Comparison of ENCODE assay signal across 9 cellular contexts in the genomic region with DNA sequence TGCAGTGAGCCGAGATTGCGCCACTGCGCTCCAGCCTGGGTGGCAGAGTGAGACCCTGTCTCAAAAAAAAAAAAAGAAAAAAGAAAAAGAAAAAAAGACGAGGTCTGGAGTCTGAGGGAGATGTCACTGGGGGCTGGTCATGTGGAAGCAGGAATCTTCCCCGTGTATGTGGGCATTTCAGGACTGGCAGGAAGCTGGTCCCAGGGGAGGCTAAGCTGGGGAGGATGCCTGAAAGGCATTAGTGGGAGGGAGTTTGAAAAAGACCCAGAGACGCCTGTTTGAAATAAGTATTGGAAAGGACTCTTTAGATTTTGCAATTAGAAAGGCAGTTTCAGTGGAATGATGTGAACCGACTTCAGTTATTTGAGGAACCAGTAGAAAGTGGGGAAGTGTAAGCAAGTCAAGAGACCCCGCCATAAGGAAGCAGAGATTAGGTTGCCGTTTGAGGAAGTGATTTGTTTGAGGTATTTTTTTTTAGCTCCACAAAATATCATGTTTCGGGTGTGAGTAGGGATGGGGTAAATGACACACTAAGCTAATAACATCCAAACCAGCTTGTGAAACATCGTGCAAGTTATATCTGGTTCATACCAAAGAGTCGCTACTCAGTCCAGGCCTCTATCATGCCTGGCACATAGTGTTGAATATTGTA. TPM values are rescaled to one million over a fixed set of nuclear protein-coding genes. Genes with fewer than 3 reads are reported as not detected.
A peak's percentile ranks its signal among the peaks of the same experiment; 100 is the strongest.
DNase-seq lines count a peak whose midpoint lies in the region; ATAC-seq and TF ChIP-seq lines count a peak whose summit lies in the region.
"Had no signal": no experiment of that assay in that cellular context is flagged by ENCODE, and none has a peak within 500 bp of the region (broad histone marks: within the 10 kb centered on the region; RNA-seq: fewer than 3 reads in every experiment).

No MANE protein-coding gene starts in this region.

- 72 to 75% methylated on average over 12 of the region's 12 CpGs for WGBS in esophagus squamous epithelium, 2 donors

- POLR2A ChIA-PET in activated CD4-positive, alpha-beta memory T cell treated with anti-CD3 and anti-CD28 coated beads for 36 hours (lab: Charles Lee): no interaction called here

- H3K27me3 ChIP-seq in lower lobe of right lung (ENCODE audit: low read depth) (no peaks in the 10 kb centered on the region), uterus (no peaks in the 10 kb centered on the region), esophagus squamous epithelium (no peaks in the 10 kb centered on the region)

- H3K4me1 ChIP-seq in lower lobe of right lung (no peaks in the 10 kb centered on the region), uterus (no peaks in the 10 kb centered on the region), esophagus squamous epithelium (peaks cover 0 to 3% (median under 1%) of the 10 kb centered on the region in 3 donors)

- H3K4me3 ChIP-seq in GM12865 (ENCODE audit: low read depth, low read length) (peak overlapping the region; percentile 43), lower lobe of right lung (no peak overlapping the region), uterus (no peak overlapping the region), esophagus squamous epithelium (no peak overlapping the region)

- peaks cover 47% of the 10 kb centered on the region for H3K36me3 Mint-ChIP-seq in activated CD4-positive, alpha-beta memory T cell treated with anti-CD3 and anti-CD28 coated beads for 36 hours
- H3K36me3 Mint-ChIP-seq in activated CD4-positive, alpha-beta T cell treated with anti-CD3 and anti-CD28 coated beads, Interleukin-2, amount 10 ng/mL, durations not matched to agents 24 days and 14 days (ENCODE audit: low read depth): peaks cover 63% of the 10 kb centered on the region

- peaks cover 41% of the 10 kb centered on the region for H3K4me1 Mint-ChIP-seq in activated CD4-positive, alpha-beta memory T cell treated with anti-CD3 and anti-CD28 coated beads for 36 hours (ENCODE audit: low read depth)
- peaks cover 23% of the 10 kb centered on the region for H3K4me1 Mint-ChIP-seq in activated CD4-positive, alpha-beta T cell treated with anti-CD3 and anti-CD28 coated beads, Interleukin-2, amount 10 ng/mL, durations not matched to agents 24 days and 14 days

- intact Hi-C loops in lower lobe of right lung (cut with DNase I): no loop called here
- intact Hi-C loops in uterus (cut with DNase I; ENCODE audit: low total_unique reads): no loop called here
- intact Hi-C loops in activated CD4-positive, alpha-beta memory T cell treated with anti-CD3 and anti-CD28 coated beads for 36 hours (cut with micrococcal nuclease): loop anchor here (5.0 kb wide), 1 partner anchor 54 kb away; the partner anchor contains the start of gene ST6GAL1
- intact Hi-C loops in esophagus squamous epithelium (cut with DNase I): no loop called here
- intact Hi-C loops in activated CD4-positive, alpha-beta T cell treated with anti-CD3 and anti-CD28 coated beads, Interleukin-2, amount 10 ng/mL, durations not matched to agents 24 days and 14 days (cut with micrococcal nuclease): no loop called here

- H3K27me3 Mint-ChIP-seq in activated CD4-positive, alpha-beta memory T cell treated with anti-CD3 and anti-CD28 coated beads for 36 hours: no peaks in the 10 kb centered on the region
- H3K27me3 Mint-ChIP-seq in activated CD4-positive, alpha-beta T cell treated with anti-CD3 and anti-CD28 coated beads, Interleukin-2, amount 10 ng/mL, durations not matched to agents 24 days and 14 days: no peaks in the 10 kb centered on the region
- H3K27me3 Mint-ChIP-seq: activated T-helper 17 cell treated with anti-CD3 and anti-CD28 coated beads, Interleukin-2, amount 50 U/mL, for 72 hours had no signal

- TF ChIP-seq CTCF in GM12865 (IDR thresholded peaks at IDR 0.05; ENCODE audit: insufficient read depth, low read depth, low read length, missing control alignments) (no peak), lower lobe of right lung (IDR thresholded peaks at IDR 0.05) (no peak), uterus (IDR thresholded peaks at IDR 0.05) (no peak), esophagus squamous epithelium (IDR thresholded peaks at IDR 0.05) (no peak)

- CTCF ChIA-PET in activated CD4-positive, alpha-beta memory T cell treated with anti-CD3 and anti-CD28 coated beads for 36 hours (lab: Charles Lee): no interaction called here

- peak; percentile 56 for ATAC-seq in GM21825 (IDR thresholded peaks at IDR 0.05; ENCODE audit: unreplicated experiment)
- ATAC-seq in lower lobe of right lung: peak; percentile 51 to 77
- ATAC-seq: activated T-helper 17 cell treated with anti-CD3 and anti-CD28 coated beads, Interleukin-2, amount 50 U/mL, for 72 hours had no signal

- no peak overlapping the region for H3K27ac ChIP-seq in lower lobe of right lung
- peak overlapping the region in 1 of 2 donors; percentile 40 for H3K27ac ChIP-seq in uterus
- H3K27ac ChIP-seq in esophagus squamous epithelium: peak overlapping the region in 2 of 4 donors; percentile 36 to 53

- DNase-seq in GM12865 (ENCODE audit: low read depth) (peak; percentile 82), NOMO-1 treated with DMSO at 0.1 percent for 48 hours (lab: John Stamatoyannopoulos, UW; ENCODE audit: unreplicated experiment) (peak; percentile 99), lower lobe of right lung (no peak), uterus (no peak), esophagus squamous epithelium (lab: John Stamatoyannopoulos, UW) (no peak)
- no peak for DNase-seq in activated CD4-positive, alpha-beta memory T cell treated with anti-CD3 and anti-CD28 coated beads for 36 hours
- DNase-seq in activated CD4-positive, alpha-beta T cell treated with anti-CD3 and anti-CD28 coated beads, Interleukin-2, amount 10 ng/mL, durations not matched to agents 24 days and 14 days: no peak

- H3K27ac Mint-ChIP-seq in activated CD4-positive, alpha-beta memory T cell treated with anti-CD3 and anti-CD28 coated beads for 36 hours: no peak overlapping the region
- no peak overlapping the region for H3K27ac Mint-ChIP-seq in activated CD4-positive, alpha-beta T cell treated with anti-CD3 and anti-CD28 coated beads, Interleukin-2, amount 10 ng/mL, durations not matched to agents 24 days and 14 days

- no peaks in the 10 kb centered on the region for H3K9me3 Mint-ChIP-seq in activated CD4-positive, alpha-beta memory T cell treated with anti-CD3 and anti-CD28 coated beads for 36 hours
- no peaks in the 10 kb centered on the region for H3K9me3 Mint-ChIP-seq in activated CD4-positive, alpha-beta T cell treated with anti-CD3 and anti-CD28 coated beads, Interleukin-2, amount 10 ng/mL, durations not matched to agents 24 days and 14 days
- H3K9me3 Mint-ChIP-seq: activated T-helper 17 cell treated with anti-CD3 and anti-CD28 coated beads, Interleukin-2, amount 50 U/mL, for 72 hours had no signal

- H3K9me3 ChIP-seq in lower lobe of right lung (no peaks in the 10 kb centered on the region), uterus (no peaks in the 10 kb centered on the region), esophagus squamous epithelium (no peaks in the 10 kb centered on the region)

- H3K36me3 ChIP-seq in lower lobe of right lung (peaks cover 15% of the 10 kb centered on the region), uterus (no peaks in the 10 kb centered on the region), esophagus squamous epithelium (no peaks in the 10 kb centered on the region)

- TF ChIP-seq POLR2A in uterus (IDR thresholded peaks at IDR 0.05): no peak
- TF ChIP-seq POLR2A in esophagus squamous epithelium (IDR thresholded peaks at IDR 0.05): no peak

- H3K4me3 Mint-ChIP-seq in activated CD4-positive, alpha-beta memory T cell treated with anti-CD3 and anti-CD28 coated beads for 36 hours: no peak overlapping the region
- no peak overlapping the region for H3K4me3 Mint-ChIP-seq in activated CD4-positive, alpha-beta T cell treated with anti-CD3 and anti-CD28 coated beads, Interleukin-2, amount 10 ng/mL, durations not matched to agents 24 days and 14 days
- H3K4me3 Mint-ChIP-seq: activated T-helper 17 cell treated with anti-CD3 and anti-CD28 coated beads, Interleukin-2, amount 50 U/mL, for 72 hours had no signal

RNA-seq across cellular contexts. Expression of gene ST6GAL1, which starts 55.5 kb away (rescaled TPM):
- total RNA-seq in lower lobe of right lung (72.7 TPM), uterus (100 to 1,000 TPM in 1 of 4 donors, 10 to 100 TPM in 3; 32.6 to 107 (median 57.1) TPM), esophagus squamous epithelium (10 to 100 TPM in 2 of 4 donors, 1 to 10 TPM in 2; 6.0 to 44.2 (median 15.2) TPM)
- 100 to 1,000 TPM in 1 of 2 experiments, 10 to 100 TPM in 1; 99.9 to 113 TPM for total RNA-seq in activated CD4-positive, alpha-beta memory T cell treated with anti-CD3 and anti-CD28 coated beads for 36 hours
- 128 and 132 TPM in 2 replicates for total RNA-seq in activated CD4-positive, alpha-beta T cell treated with anti-CD3 and anti-CD28 coated beads, Interleukin-2, amount 10 ng/mL, durations not matched to agents 24 days and 14 days

Comparison
In these comparisons a context has a peak if more than half of its experiments do, and no peak if none do; other contexts are left out.
1. DNase-seq: peak in GM12865 (single experiment) and NOMO-1 treated with DMSO at 0.1 percent for 48 hours (single experiment); none in lower lobe of right lung (single experiment), uterus (0 of 2), activated CD4-positive, alpha-beta memory T cell treated with anti-CD3 and anti-CD28 coated beads for 36 hours (single experiment), esophagus squamous epithelium (single experiment) and activated CD4-positive, alpha-beta T cell treated with anti-CD3 and anti-CD28 coated beads, Interleukin-2, amount 10 ng/mL, durations not matched to agents 24 days and 14 days (single experiment).